18 cellular contexts compared by ENCODE assay signal in genomic region chr19:45408830-45409593, GRCh38. TPM values are rescaled to one million over a fixed set of nuclear protein-coding genes. Genes with fewer than 3 reads are reported as not detected.
DNase-seq lines count a peak whose midpoint lies in the region; ATAC-seq, FAIRE-seq and TF ChIP-seq lines count a peak whose summit lies in the region.
"Had no signal": no experiment of that assay in that cellular context is flagged by ENCODE, and none has a peak within 500 bp of the region (broad histone marks: within the 10 kb centered on the region; RNA-seq: fewer than 3 reads in every experiment).

No MANE protein-coding gene starts in this region.

- no peak overlapping the region for H3K4me3 ChIP-seq in CD4-positive, CD25-positive, alpha-beta regulatory T cell (ENCODE audit: low read depth, low read length)
- H3K4me3 ChIP-seq in HEK293 (ENCODE audit: low read depth, low read length) = no peak overlapping the region
- no peak overlapping the region for H3K4me3 ChIP-seq in endothelial cell of umbilical vein (replicated peaks in 1 of 3; ENCODE audit: insufficient read depth in 1 of 3, low read depth in 1 of 3, low read length in 3 of 3)
- H3K4me3 ChIP-seq: gastrocnemius medialis, sigmoid colon, SK-N-MC, upper lobe of right lung had no signal

- TF ChIP-seq CTCF in HEK293 (tag by site-specific recombination; IDR thresholded peaks at IDR 0.05) (no peak), endothelial cell of umbilical vein (IDR thresholded peaks at IDR 0.05; ENCODE audit: extremely low read depth in 1 of 2, insufficient read depth in 1 of 2, low read depth in 1 of 2, low read length in 2 of 2) (no peak)

- no peak overlapping the region for H3K27ac ChIP-seq in CD4-positive, CD25-positive, alpha-beta regulatory T cell (ENCODE audit: insufficient read depth, low read length, poor library complexity, severe bottlenecking)
- H3K27ac ChIP-seq in HEK293 (ENCODE audit: extremely low read depth, low read depth, low read length) (peak overlapping the region; percentile 18; the same call in 1 of the 2 replicates), endothelial cell of umbilical vein (ENCODE audit: insufficient read depth, low read depth, low read length) (no peak overlapping the region)
- H3K27ac ChIP-seq: gastrocnemius medialis, sigmoid colon, SK-N-MC, upper lobe of right lung had no signal

- H3K27me3 ChIP-seq in CD4-positive, CD25-positive, alpha-beta regulatory T cell (ENCODE audit: control insufficient read depth, insufficient read depth, low read length) = no peaks in the 10 kb centered on the region
- H3K27me3 ChIP-seq in endothelial cell of umbilical vein (ENCODE audit: control insufficient read depth in 2 of 2, insufficient read depth in 2 of 2, low read length in 2 of 2) = no peaks in the 10 kb centered on the region
- H3K27me3 ChIP-seq: upper lobe of right lung had no signal

- POLR2A ChIA-PET in HEK293 (lab: Yijun Ruan, JAX) (interaction anchor here (0.6 kb wide), 1 partner anchor 33 kb away, joined by 4 read pairs; no protein-coding TSS in a partner anchor), endothelial cell of umbilical vein (lab: Charles Lee) (no interaction called here)
- POLR2A ChIA-PET in activated CD4-positive, alpha-beta T cell treated with anti-CD3 and anti-CD28 coated beads, Interleukin-2, amount 10 ng/mL, durations not matched to agents 7 days and 5 days (lab: Charles Lee) = no interaction called here

- H3K27me3 Mint-ChIP-seq in CD4-positive, CD25-positive, alpha-beta regulatory T cell = peaks cover 17% of the 10 kb centered on the region
- peaks cover 5% of the 10 kb centered on the region for H3K27me3 Mint-ChIP-seq in activated CD4-positive, alpha-beta T cell treated with anti-CD3 and anti-CD28 coated beads, Interleukin-2, amount 10 ng/mL, durations not matched to agents 7 days and 5 days

- intact Hi-C loops in endothelial cell of umbilical vein (cut with micrococcal nuclease) = no loop called here

- H3K4me3 Mint-ChIP-seq in CD4-positive, CD25-positive, alpha-beta regulatory T cell = no peak overlapping the region
- no peak overlapping the region for H3K4me3 Mint-ChIP-seq in activated CD4-positive, alpha-beta T cell treated with anti-CD3 and anti-CD28 coated beads, Interleukin-2, amount 10 ng/mL, durations not matched to agents 7 days and 5 days
- H3K4me3 Mint-ChIP-seq: activated CD8-positive, alpha-beta memory T cell treated with anti-CD3 and anti-CD28 coated beads, Interleukin-2, amount 10 ng/mL, durations not matched to agents 7 days and 5 days had no signal

- TF ChIP-seq POLR2A in endothelial cell of umbilical vein (IDR thresholded peaks at IDR 0.05; ENCODE audit: low read depth, low read length) = no peak

- H3K36me3 Mint-ChIP-seq in CD4-positive, CD25-positive, alpha-beta regulatory T cell = peaks cover 24% of the 10 kb centered on the region
- peaks cover 15% of the 10 kb centered on the region for H3K36me3 Mint-ChIP-seq in activated CD4-positive, alpha-beta T cell treated with anti-CD3 and anti-CD28 coated beads, Interleukin-2, amount 10 ng/mL, durations not matched to agents 7 days and 5 days (ENCODE audit: low read depth)

- H3K9ac ChIP-seq in endothelial cell of umbilical vein (replicated peaks; ENCODE audit: extremely low read depth, insufficient read depth, low read length) = no peak overlapping the region

- peaks cover 33% of the 10 kb centered on the region for H3K79me2 ChIP-seq in endothelial cell of umbilical vein (ENCODE audit: control insufficient read depth, insufficient read depth, low read length)

- peaks cover 0 to 2% (median 0%) of the 10 kb centered on the region in 7 donors for H3K9me3 Mint-ChIP-seq in CD4-positive, CD25-positive, alpha-beta regulatory T cell
- H3K9me3 Mint-ChIP-seq in activated CD4-positive, alpha-beta T cell treated with anti-CD3 and anti-CD28 coated beads, Interleukin-2, amount 10 ng/mL, durations not matched to agents 7 days and 5 days = no peaks in the 10 kb centered on the region

- no peak overlapping the region for H3K4me2 ChIP-seq in endothelial cell of umbilical vein (ENCODE audit: insufficient read depth, low read length)

- dilution Hi-C loops in endothelial cell of umbilical vein (cut with MboI; ENCODE audit: extremely low pct_ligation_motif_present, low sequenced_read_pairs) = no loop called here

- H4K20me1 ChIP-seq in endothelial cell of umbilical vein (replicated peaks; ENCODE audit: control insufficient read depth, extremely low read depth, insufficient read depth, low read length) = no peaks in the 10 kb centered on the region

- peaks cover 11% of the 10 kb centered on the region for H3K36me3 ChIP-seq in CD4-positive, CD25-positive, alpha-beta regulatory T cell (ENCODE audit: control insufficient read depth, insufficient read depth, low read length)
- H3K36me3 ChIP-seq in HEK293 (ENCODE audit: control insufficient read depth in 2 of 2, insufficient read depth in 1 of 2, low read length in 2 of 2) (peaks cover 16 to 28% of the 10 kb centered on the region in 2 experiments), endothelial cell of umbilical vein (ENCODE audit: control insufficient read depth in 2 of 2, extremely low read depth in 1 of 2, insufficient read depth in 2 of 2, low read length in 2 of 2) (peaks cover 0 to 9% of the 10 kb centered on the region in 2 experiments)

- FAIRE-seq in endothelial cell of umbilical vein (lab: Jason Lieb, UNC) = no peak
- FAIRE-seq: GM12891 had no signal

- H3K4me1 Mint-ChIP-seq in CD4-positive, CD25-positive, alpha-beta regulatory T cell = peaks cover 0 to 40% (median 17%) of the 10 kb centered on the region in 4 donors
- H3K4me1 Mint-ChIP-seq in activated CD4-positive, alpha-beta T cell treated with anti-CD3 and anti-CD28 coated beads, Interleukin-2, amount 10 ng/mL, durations not matched to agents 7 days and 5 days = peaks cover 32% of the 10 kb centered on the region

- BruUV-seq in endothelial cell of umbilical vein (replicated peaks; lab: Mats Ljungman, UMichigan) = no TSS peak

- H3K9me3 ChIP-seq in CD4-positive, CD25-positive, alpha-beta regulatory T cell (ENCODE audit: control insufficient read depth in 2 of 2, low read length in 2 of 2) = no peaks in the 10 kb centered on the region
- no peaks in the 10 kb centered on the region for H3K9me3 ChIP-seq in HEK293 (ENCODE audit: control insufficient read depth, insufficient read depth, low read depth, low read length)
- no peaks in the 10 kb centered on the region for H3K9me3 ChIP-seq in endothelial cell of umbilical vein (replicated peaks; ENCODE audit: control insufficient read depth, insufficient read depth, low read length)
- H3K9me3 ChIP-seq: gastrocnemius medialis, sigmoid colon, upper lobe of right lung had no signal

- H3K27ac Mint-ChIP-seq in CD4-positive, CD25-positive, alpha-beta regulatory T cell = peak overlapping the region in 2 of 3 donors; percentile 80 to 83
- H3K27ac Mint-ChIP-seq in activated CD4-positive, alpha-beta T cell treated with anti-CD3 and anti-CD28 coated beads, Interleukin-2, amount 10 ng/mL, durations not matched to agents 7 days and 5 days = no peak overlapping the region
- H3K27ac Mint-ChIP-seq: activated CD8-positive, alpha-beta memory T cell treated with anti-CD3 and anti-CD28 coated beads, Interleukin-2, amount 10 ng/mL, durations not matched to agents 7 days and 5 days had no signal

- DNase-seq in CD4-positive, CD25-positive, alpha-beta regulatory T cell = no peak
- no peak for DNase-seq in endothelial cell of umbilical vein (ENCODE audit: low read depth, low spot score)
- DNase-seq in activated CD4-positive, alpha-beta T cell treated with anti-CD3 and anti-CD28 coated beads, Interleukin-2, amount 10 ng/mL, durations not matched to agents 7 days and 5 days = no peak
- DNase-seq: activated CD8-positive, alpha-beta memory T cell treated with anti-CD3 and anti-CD28 coated beads, Interleukin-2, amount 10 ng/mL, durations not matched to agents 7 days and 5 days; central memory CD4-positive, alpha-beta T cell; EL; gastrocnemius medialis; KG1; NCI-H1417 treated with DMSO at 0.1 percent for 48 hours; NCI-H2227 treated with DMSO at 0.1 percent for 48 hours; sigmoid colon; stimulated activated naive CD4-positive, alpha-beta T cell; upper lobe of right lung had no signal

- H3K9me1 ChIP-seq in endothelial cell of umbilical vein (replicated peaks; ENCODE audit: control insufficient read depth, extremely low read depth, insufficient read depth, low read length) = no peaks in the 10 kb centered on the region

- CTCF ChIA-PET in HEK293 (lab: Yijun Ruan, JAX) (no interaction called here), endothelial cell of umbilical vein (lab: Charles Lee) (interaction anchor here (0.8 to 2.1 kb wide), 2 partner anchors 30 to 70 kb away, joined by 3 to 10 read pairs; no protein-coding TSS in a partner anchor)
- CTCF ChIA-PET in activated CD4-positive, alpha-beta T cell treated with anti-CD3 and anti-CD28 coated beads, Interleukin-2, amount 10 ng/mL, durations not matched to agents 7 days and 5 days (lab: Charles Lee) = interaction anchor here (1.6 kb wide), 2 partner anchors 19 to 70 kb away, joined by 6 to 7 read pairs; no protein-coding TSS in a partner anchor

- peaks cover 34% of the 10 kb centered on the region for H3K4me1 ChIP-seq in CD4-positive, CD25-positive, alpha-beta regulatory T cell (ENCODE audit: control insufficient read depth, insufficient read depth, low read length, poor library complexity, severe bottlenecking)
- H3K4me1 ChIP-seq in HEK293 (ENCODE audit: control insufficient read depth, insufficient read depth, low read length) = 0 out of 2 replicates have a peak, but pooled peaks cover 4% of the 10 kb centered on the region
- peaks cover 7% of the 10 kb centered on the region for H3K4me1 ChIP-seq in endothelial cell of umbilical vein (ENCODE audit: control insufficient read depth, extremely low read depth, insufficient read depth, low read length)

- no peak overlapping the region for H2AFZ ChIP-seq in endothelial cell of umbilical vein (ENCODE audit: low read depth, low read length)

- ATAC-seq in CD4-positive, CD25-positive, alpha-beta regulatory T cell (ENCODE audit: low read depth in 2 of 2) = no peak
- no peak for ATAC-seq in activated CD4-positive, CD25-positive, alpha-beta regulatory T cell treated with anti-CD3 and anti-CD28 coated beads, Interleukin-2, amount 50 U/mL, for 24 hours
- ATAC-seq in HG02884 (IDR thresholded peaks at IDR 0.05; ENCODE audit: unreplicated experiment) = no peak
- ATAC-seq: activated CD8-positive, alpha-beta memory T cell treated with anti-CD3 and anti-CD28 coated beads, Interleukin-2, amount 10 ng/mL, durations not matched to agents 7 days and 5 days; gastrocnemius medialis; upper lobe of right lung had no signal

RNA-seq across cellular contexts. Expression of gene POLR1G, which starts 2.6 kb away (rescaled TPM):
- 2.1 TPM for total RNA-seq in CD4-positive, CD25-positive, alpha-beta regulatory T cell
- polyA plus RNA-seq in CD4-positive, CD25-positive, alpha-beta regulatory T cell = 1 to 10 TPM; 1.6 to 3.6 (median 2.4) TPM
- 18.0 and 19.5 TPM in 2 replicates for total RNA-seq in endothelial cell of umbilical vein
- polyA plus RNA-seq in endothelial cell of umbilical vein = 6.6 and 6.7 TPM in 2 replicates
- 7.9 and 8.1 TPM in 2 replicates for polyA plus RNA-seq in endothelial cell of umbilical vein (2011; cell fraction: cytosol; rRNA removed)
- 4.1 and 5.9 TPM in 2 replicates for polyA plus RNA-seq in endothelial cell of umbilical vein (2011; cell fraction: nucleus; rRNA removed)
- polyA plus RNA-seq in endothelial cell of umbilical vein (2012) = 8.4 and 9.8 TPM in 2 replicates
- polyA minus RNA-seq in endothelial cell of umbilical vein = 4.0 and 5.3 TPM in 2 replicates
- polyA minus RNA-seq in endothelial cell of umbilical vein (2011; cell fraction: cytosol; rRNA and poly(A)+ RNA removed) = 10.7 TPM
- polyA minus RNA-seq in endothelial cell of umbilical vein (2011; cell fraction: nucleus; rRNA and poly(A)+ RNA removed) = 1.6 and 2.1 TPM in 2 replicates
- 1 to 10 TPM; 7.0 to 7.4 TPM for total RNA-seq in activated CD4-positive, alpha-beta T cell treated with anti-CD3 and anti-CD28 coated beads, Interleukin-2, amount 10 ng/mL, durations not matched to agents 7 days and 5 days

RNA-seq across cellular contexts. Expression of gene PPP1R13L, which starts 4.1 kb away (rescaled TPM):
- 7.4 TPM for total RNA-seq in CD4-positive, CD25-positive, alpha-beta regulatory T cell
- polyA plus RNA-seq in CD4-positive, CD25-positive, alpha-beta regulatory T cell = under 1 TPM; 0.17 to 0.94 (median 0.57) TPM
- 77.4 and 84.4 TPM in 2 replicates for total RNA-seq in endothelial cell of umbilical vein
- polyA plus RNA-seq in endothelial cell of umbilical vein = 27.8 and 28.5 TPM in 2 replicates
- 24.4 and 38.4 TPM in 2 replicates for polyA plus RNA-seq in endothelial cell of umbilical vein (2011; cell fraction: cytosol; rRNA removed)
- polyA plus RNA-seq in endothelial cell of umbilical vein (2011; cell fraction: nucleus; rRNA removed) = 55.0 and 63.4 TPM in 2 replicates
- 38.0 and 43.8 TPM in 2 replicates for polyA plus RNA-seq in endothelial cell of umbilical vein (2012)
- polyA minus RNA-seq in endothelial cell of umbilical vein = 16.3 and 23.6 TPM in 2 replicates
- polyA minus RNA-seq in endothelial cell of umbilical vein (2011; cell fraction: cytosol; rRNA and poly(A)+ RNA removed) = 14.8 TPM
- 15.7 and 21.1 TPM in 2 replicates for polyA minus RNA-seq in endothelial cell of umbilical vein (2011; cell fraction: nucleus; rRNA and poly(A)+ RNA removed)
- 10 to 100 TPM; 15.5 to 17.7 TPM for total RNA-seq in activated CD4-positive, alpha-beta T cell treated with anti-CD3 and anti-CD28 coated beads, Interleukin-2, amount 10 ng/mL, durations not matched to agents 7 days and 5 days

RNA-seq across cellular contexts. Expression of gene ERCC1, which starts 14.7 kb away (rescaled TPM):
- total RNA-seq in CD4-positive, CD25-positive, alpha-beta regulatory T cell = 30.5 TPM
- 10 to 100 TPM; 25.9 to 28.7 (median 26.3) TPM for polyA plus RNA-seq in CD4-positive, CD25-positive, alpha-beta regulatory T cell
- 81.8 and 82.6 TPM in 2 replicates for total RNA-seq in endothelial cell of umbilical vein
- 126 and 146 TPM in 2 replicates for polyA plus RNA-seq in endothelial cell of umbilical vein
- 93.4 and 111 TPM in 2 replicates for polyA plus RNA-seq in endothelial cell of umbilical vein (2011; cell fraction: cytosol; rRNA removed)
- 103 and 106 TPM in 2 replicates for polyA plus RNA-seq in endothelial cell of umbilical vein (2011; cell fraction: nucleus; rRNA removed)
- 88.7 and 94.4 TPM in 2 replicates for polyA plus RNA-seq in endothelial cell of umbilical vein (2012)
- 59.3 and 63.8 TPM in 2 replicates for polyA minus RNA-seq in endothelial cell of umbilical vein
- 38.5 TPM for polyA minus RNA-seq in endothelial cell of umbilical vein (2011; cell fraction: cytosol; rRNA and poly(A)+ RNA removed)
- polyA minus RNA-seq in endothelial cell of umbilical vein (2011; cell fraction: nucleus; rRNA and poly(A)+ RNA removed) = 27.0 and 27.3 TPM in 2 replicates
- total RNA-seq in activated CD4-positive, alpha-beta T cell treated with anti-CD3 and anti-CD28 coated beads, Interleukin-2, amount 10 ng/mL, durations not matched to agents 7 days and 5 days = 10 to 100 TPM; 59.9 to 66.1 TPM

RNA-seq across cellular contexts. Expression of gene ERCC2, which starts 38.6 kb away (rescaled TPM):
- total RNA-seq in CD4-positive, CD25-positive, alpha-beta regulatory T cell = 15.5 TPM
- 1 to 10 TPM; 4.4 to 7.5 (median 6.4) TPM for polyA plus RNA-seq in CD4-positive, CD25-positive, alpha-beta regulatory T cell
- 55.4 and 59.9 TPM in 2 replicates for total RNA-seq in endothelial cell of umbilical vein
- 61.8 and 79.6 TPM in 2 replicates for polyA plus RNA-seq in endothelial cell of umbilical vein
- polyA plus RNA-seq in endothelial cell of umbilical vein (2011; cell fraction: cytosol; rRNA removed) = 34.0 and 34.3 TPM in 2 replicates
- 109 and 127 TPM in 2 replicates for polyA plus RNA-seq in endothelial cell of umbilical vein (2011; cell fraction: nucleus; rRNA removed)
- polyA plus RNA-seq in endothelial cell of umbilical vein (2012) = 63.0 and 81.8 TPM in 2 replicates
- 50.6 and 61.5 TPM in 2 replicates for polyA minus RNA-seq in endothelial cell of umbilical vein
- 6.1 TPM for polyA minus RNA-seq in endothelial cell of umbilical vein (2011; cell fraction: cytosol; rRNA and poly(A)+ RNA removed)
- polyA minus RNA-seq in endothelial cell of umbilical vein (2011; cell fraction: nucleus; rRNA and poly(A)+ RNA removed) = 25.0 and 27.1 TPM in 2 replicates
- total RNA-seq in activated CD4-positive, alpha-beta T cell treated with anti-CD3 and anti-CD28 coated beads, Interleukin-2, amount 10 ng/mL, durations not matched to agents 7 days and 5 days = 10 to 100 TPM; 17.3 to 21.4 TPM

RNA-seq across cellular contexts. Expression of gene FOSB, which starts 58.8 kb away (rescaled TPM):
- total RNA-seq in CD4-positive, CD25-positive, alpha-beta regulatory T cell = 731 TPM
- 10 to 100 TPM in 2 of 4 donors, 1 to 10 TPM in 2; 5.2 to 12.7 (median 9.6) TPM for polyA plus RNA-seq in CD4-positive, CD25-positive, alpha-beta regulatory T cell
- total RNA-seq in endothelial cell of umbilical vein = 2.0 and 23.0 TPM in 2 replicates
- 9.8 and 10.7 TPM in 2 replicates for polyA plus RNA-seq in endothelial cell of umbilical vein
- 4.8 and 16.0 TPM in 2 replicates for polyA plus RNA-seq in endothelial cell of umbilical vein (2011; cell fraction: cytosol; rRNA removed)
- polyA plus RNA-seq in endothelial cell of umbilical vein (2011; cell fraction: nucleus; rRNA removed) = 128 and 173 TPM in 2 replicates
- polyA plus RNA-seq in endothelial cell of umbilical vein (2012) = 6.2 and 6.4 TPM in 2 replicates
- polyA minus RNA-seq in endothelial cell of umbilical vein = 21.5 and 27.3 TPM in 2 replicates
- polyA minus RNA-seq in endothelial cell of umbilical vein (2011; cell fraction: cytosol; rRNA and poly(A)+ RNA removed) = 7.1 TPM
- 89.3 and 169 TPM in 2 replicates for polyA minus RNA-seq in endothelial cell of umbilical vein (2011; cell fraction: nucleus; rRNA and poly(A)+ RNA removed)
- total RNA-seq in activated CD4-positive, alpha-beta T cell treated with anti-CD3 and anti-CD28 coated beads, Interleukin-2, amount 10 ng/mL, durations not matched to agents 7 days and 5 days = 10 to 100 TPM; 36.0 to 43.9 TPM
